In genomic region chr1:211196880-211197279, GRCh38 we compare ENCODE assay signal across 20 cellular contexts.
"Had no signal": no experiment of that assay in that cellular context is flagged by ENCODE, and none has a peak within 500 bp of the region (broad histone marks: within the 10 kb centered on the region; RNA-seq: fewer than 3 reads in every experiment).

No MANE protein-coding gene starts in this region.

- H3K27ac Mint-ChIP-seq: naive B cell had no signal

- H3K4me3 ChIP-seq: hepatocyte, lung, sigmoid colon had no signal

- H3K4me3 Mint-ChIP-seq: naive B cell, neural crest cell had no signal

- FAIRE-seq: small intestine, urothelium cell line had no signal

- H3K9me3 ChIP-seq: sigmoid colon had no signal

- H3K79me2 ChIP-seq: hepatocyte had no signal

- H3K27ac ChIP-seq: hepatocyte, sigmoid colon had no signal

- H3K4me1 Mint-ChIP-seq: naive B cell, neural crest cell had no signal

- H2AFZ ChIP-seq: hepatocyte had no signal

- H3K27me3 ChIP-seq: hepatocyte, sigmoid colon had no signal

- DNase-seq: cortex of kidney; effector memory CD4-positive, alpha-beta T cell; erythroblast; foreskin melanocyte; head of caudate nucleus; left colon; left ventricle myocardium superior; mesendoderm; naive B cell; posterior cingulate gyrus; sigmoid colon; small intestine; stimulated activated CD4-positive, alpha-beta T cell treated with anti-CD3 and anti-CD28 coated beads, Interleukin-12 subunit alpha, Interleukin-12 subunit beta, amount 100 ng/mL, for 4 hours; stimulated activated CD4-positive, alpha-beta T cell treated with anti-CD3 and anti-CD28 coated beads, Interleukin-2, amount 100 ng/mL, for 48 hours; stimulated activated naive CD4-positive, alpha-beta T cell treated with Interleukin-2 at 50 U/mL for 16 hours; trophoblast cell had no signal

- ATAC-seq: left colon, left ventricle myocardium superior had no signal

- H3K36me3 ChIP-seq: sigmoid colon had no signal

- H3K4me1 ChIP-seq: sigmoid colon had no signal
